21 cellular contexts compared by ENCODE assay signal in the genomic region with DNA sequence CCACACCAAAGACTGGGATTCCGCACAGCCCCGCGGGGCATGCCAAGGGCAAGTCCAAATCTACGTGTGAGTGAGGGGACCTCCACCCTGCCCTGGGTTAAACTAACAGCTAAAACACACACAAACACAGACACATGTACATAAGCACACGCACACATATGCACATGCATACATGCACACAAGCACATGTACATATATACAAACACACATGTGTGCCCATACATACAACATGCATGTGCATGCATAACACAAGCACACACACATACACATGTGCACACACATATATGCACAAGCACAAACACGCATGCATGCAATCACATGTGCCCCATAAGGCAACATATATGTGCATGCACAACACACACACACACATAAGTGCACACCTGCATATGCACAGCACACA.
"Had no signal": no experiment of that assay in that cellular context is flagged by ENCODE, and none has a peak within 500 bp of the region (broad histone marks: within the 10 kb centered on the region; RNA-seq: fewer than 3 reads in every experiment).

No MANE protein-coding gene starts in this region.

- DNase-seq: activated CD4-positive, alpha-beta T cell treated with anti-CD3 and anti-CD28 coated beads for 48 hours; activated CD4-positive, alpha-beta T cell treated with anti-CD3 and anti-CD28 coated beads, Interleukin-2, amount 50 U/mL, for 4 hours; activated CD8-positive, alpha-beta memory T cell treated with anti-CD3 and anti-CD28 coated beads, Interleukin-2, amount 50 U/mL, for 48 hours; activated CD8-positive, alpha-beta T cell treated with anti-CD3 and anti-CD28 coated beads, Interleukin-2, amount 10 ng/mL, durations not matched to agents 7 days and 5 days; activated naive CD4-positive, alpha-beta T cell treated with anti-CD3 and anti-CD28 coated beads, Interleukin-2, amount 50 U/mL, for 16 hours; activated T-cell treated with anti-CD3 and anti-CD28 coated beads, Interleukin-2, amount 50 U/mL, for 1 hour; KG1; NCI-H1048; NCI-H146; NCI-H1930; NCI-H2171 treated with DMSO at 0.1 percent for 48 hours; NCI-H345; NCI-H510A; NCI-H526 treated with DMSO at 0.1 percent for 48 hours; NCI-H82; Right ventricle myocardium superior; SJCRH30; SW 1271 had no signal

- H3K27ac Mint-ChIP-seq: activated CD8-positive, alpha-beta T cell treated with anti-CD3 and anti-CD28 coated beads, Interleukin-2, amount 10 ng/mL, durations not matched to agents 7 days and 5 days; T-helper 2 cell treated with Interferon-gamma antibody and Interleukin-4, amounts not matched to agents 5 μg/mL and 100 μg/mL, for 36 hours had no signal

- H3K9me3 Mint-ChIP-seq: T-helper 2 cell treated with Interferon-gamma antibody and Interleukin-4, amounts not matched to agents 5 μg/mL and 100 μg/mL, for 36 hours had no signal

- H3K36me3 ChIP-seq: SJCRH30 had no signal

- H3K4me3 ChIP-seq: SJCRH30 had no signal

- H3K4me3 Mint-ChIP-seq: activated CD8-positive, alpha-beta T cell treated with anti-CD3 and anti-CD28 coated beads, Interleukin-2, amount 10 ng/mL, durations not matched to agents 7 days and 5 days; T-helper 2 cell treated with Interferon-gamma antibody and Interleukin-4, amounts not matched to agents 5 μg/mL and 100 μg/mL, for 36 hours had no signal

- H3K4me1 ChIP-seq: SJCRH30 had no signal

- H3K9me3 ChIP-seq: SJCRH30 had no signal

- H3K27ac ChIP-seq: SJCRH30 had no signal

- ATAC-seq: activated CD4-positive, CD25-positive, alpha-beta regulatory T cell treated with anti-CD3 and anti-CD28 coated beads, Interleukin-2, amount 50 U/mL, for 24 hours; activated CD8-positive, alpha-beta T cell treated with anti-CD3 and anti-CD28 coated beads, Interleukin-2, amount 10 ng/mL, durations not matched to agents 7 days and 5 days; SK-N-SH treated with all-trans-retinoic acid at 6 μM for 48 hours had no signal
